In genomic region chr20:20079102-20079784, GRCh38 we compare ENCODE assay signal across 24 cellular contexts. TPM values are rescaled to one million over a fixed set of nuclear protein-coding genes. Genes with fewer than 3 reads are reported as not detected.
DNase-seq lines count a peak whose midpoint lies in the region; ATAC-seq and TF ChIP-seq lines count a peak whose summit lies in the region.
"Had no signal": no experiment of that assay in that cellular context is flagged by ENCODE, and none has a peak within 500 bp of the region (broad histone marks: within the 10 kb centered on the region; RNA-seq: fewer than 3 reads in every experiment).

No MANE protein-coding gene starts in this region.

- H3K4me1 ChIP-seq in RWPE2 (ENCODE audit: insufficient read depth, poor library complexity, severe bottlenecking): no peaks in the 10 kb centered on the region
- H3K4me1 ChIP-seq in lower lobe of right lung: no peaks in the 10 kb centered on the region
- H3K4me1 ChIP-seq: pancreas had no signal

- H3K9me3 Mint-ChIP-seq in immature natural killer cell: no peaks in the 10 kb centered on the region
- H3K9me3 Mint-ChIP-seq: activated CD4-positive, alpha-beta memory T cell treated with anti-CD3 and anti-CD28 coated beads, Interleukin-2, amount 10 ng/mL, durations not matched to agents 7 days and 5 days; activated naive CD8-positive, alpha-beta T cell treated with anti-CD3 and anti-CD28 coated beads, Interleukin-2, amount 10 ng/mL, durations not matched to agents 7 days and 5 days; stimulated activated effector memory CD8-positive, alpha-beta T cell treated with anti-CD3 and anti-CD28 coated beads, Interleukin-12 subunit alpha, Interleukin-12 subunit beta, amount 100 ng/mL, for 72 hours had no signal

- ATAC-seq in RWPE2 (ENCODE audit: low read depth) (peak; percentile 40; the same call in 2 of the 3 replicates), lower lobe of right lung (no peak)
- ATAC-seq: GM12878; left ventricle myocardium superior; stimulated activated effector memory CD8-positive, alpha-beta T cell treated with anti-CD3 and anti-CD28 coated beads, Interleukin-12 subunit alpha, Interleukin-12 subunit beta, amount 100 ng/mL, for 72 hours had no signal

- intact Hi-C loops in lower lobe of right lung (cut with DNase I): no loop called here

- DNase-seq in HuH-7 (ENCODE audit: low spot score): peak; percentile 26
- DNase-seq in NCI-H2107 treated with DMSO at 0.1 percent for 48 hours (lab: John Stamatoyannopoulos, UW; ENCODE audit: unreplicated experiment): peak; percentile 44
- no peak for DNase-seq in RWPE2 (ENCODE audit: low spot score)
- peak; percentile 21 for DNase-seq in renal cortical epithelial cell (ENCODE audit: low read depth)
- no peak for DNase-seq in lower lobe of right lung
- DNase-seq in immature natural killer cell: no peak
- no peak for DNase-seq in dedifferentiated amniotic fluid mesenchymal stem cell (ENCODE audit: extremely low spot score)
- DNase-seq in H7: no peak
- DNase-seq: activated CD4-positive, alpha-beta memory T cell treated with anti-CD3 and anti-CD28 coated beads, Interleukin-2, amount 10 ng/mL, durations not matched to agents 7 days and 5 days; activated naive CD8-positive, alpha-beta T cell treated with anti-CD3 and anti-CD28 coated beads, Interleukin-2, amount 10 ng/mL, durations not matched to agents 7 days and 5 days; activated T-cell treated with anti-CD3 and anti-CD28 coated beads, Interleukin-2, amount 50 U/mL, for 48 hours; HCEC 1CT; left ventricle myocardium superior; NCI-H1930; OCI-M1; pancreas; trophoblast cell had no signal

- H3K4me1 Mint-ChIP-seq in immature natural killer cell: peaks cover 5 to 6% of the 10 kb centered on the region in 2 donors
- H3K4me1 Mint-ChIP-seq: activated naive CD8-positive, alpha-beta T cell treated with anti-CD3 and anti-CD28 coated beads, Interleukin-2, amount 10 ng/mL, durations not matched to agents 7 days and 5 days; stimulated activated effector memory CD8-positive, alpha-beta T cell treated with anti-CD3 and anti-CD28 coated beads, Interleukin-12 subunit alpha, Interleukin-12 subunit beta, amount 100 ng/mL, for 72 hours had no signal

- TF ChIP-seq CTCF in RWPE2 (IDR thresholded peaks at IDR 0.05; ENCODE audit: poor library complexity, severe bottlenecking) (no peak), lower lobe of right lung (IDR thresholded peaks at IDR 0.05) (no peak)

- H3K27ac ChIP-seq in RWPE2 (ENCODE audit: poor library complexity, severe bottlenecking): no peak overlapping the region
- no peak overlapping the region for H3K27ac ChIP-seq in lower lobe of right lung
- H3K27ac ChIP-seq: BLaER1 treated with 17β-estradiol and CSF1 and Interleukin-3, amounts not matched to agents 10 nM and 100 nM; hepatocyte; pancreas; SK-N-MC; skin epidermis had no signal

- no peaks in the 10 kb centered on the region for H3K36me3 Mint-ChIP-seq in immature natural killer cell
- H3K36me3 Mint-ChIP-seq: activated naive CD8-positive, alpha-beta T cell treated with anti-CD3 and anti-CD28 coated beads, Interleukin-2, amount 10 ng/mL, durations not matched to agents 7 days and 5 days; stimulated activated effector memory CD8-positive, alpha-beta T cell treated with anti-CD3 and anti-CD28 coated beads, Interleukin-12 subunit alpha, Interleukin-12 subunit beta, amount 100 ng/mL, for 72 hours had no signal

- no peaks in the 10 kb centered on the region for H3K36me3 ChIP-seq in RWPE2 (ENCODE audit: low read depth)
- H3K36me3 ChIP-seq in lower lobe of right lung: no peaks in the 10 kb centered on the region
- H3K36me3 ChIP-seq in H7 (replicated peaks; ENCODE audit: control insufficient read depth, insufficient read depth, low read length): no peaks in the 10 kb centered on the region
- H3K36me3 ChIP-seq: BLaER1 treated with 17β-estradiol and CSF1 and Interleukin-3, amounts not matched to agents 10 nM and 100 nM; pancreas had no signal

- peaks cover 0 to 5% (median 2%) of the 10 kb centered on the region in 3 donors for H3K27me3 Mint-ChIP-seq in immature natural killer cell (ENCODE audit: low read depth in 3 of 3)

- no peak overlapping the region for H3K4me3 Mint-ChIP-seq in immature natural killer cell
- H3K4me3 Mint-ChIP-seq: activated CD4-positive, alpha-beta memory T cell treated with anti-CD3 and anti-CD28 coated beads, Interleukin-2, amount 10 ng/mL, durations not matched to agents 7 days and 5 days; activated naive CD8-positive, alpha-beta T cell treated with anti-CD3 and anti-CD28 coated beads, Interleukin-2, amount 10 ng/mL, durations not matched to agents 7 days and 5 days; stimulated activated effector memory CD8-positive, alpha-beta T cell treated with anti-CD3 and anti-CD28 coated beads, Interleukin-12 subunit alpha, Interleukin-12 subunit beta, amount 100 ng/mL, for 72 hours had no signal

- H3K9me3 ChIP-seq in RWPE2 (ENCODE audit: severe bottlenecking) (no peaks in the 10 kb centered on the region), lower lobe of right lung (no peaks in the 10 kb centered on the region)
- H3K9me3 ChIP-seq: BLaER1 treated with 17β-estradiol and CSF1 and Interleukin-3, amounts not matched to agents 10 nM and 100 nM; pancreas had no signal

- H3K4me3 ChIP-seq in RWPE2 (ENCODE audit: severe bottlenecking) (no peak overlapping the region), lower lobe of right lung (no peak overlapping the region), H7 (ENCODE audit: insufficient read depth, low read depth, low read length) (no peak overlapping the region)
- H3K4me3 ChIP-seq: BLaER1 treated with 17β-estradiol and CSF1 and Interleukin-3, amounts not matched to agents 10 nM and 100 nM; GM12878; hepatocyte; pancreas; SK-N-MC; skin epidermis had no signal

- no peak overlapping the region for H3K27ac Mint-ChIP-seq in immature natural killer cell
- H3K27ac Mint-ChIP-seq: activated CD4-positive, alpha-beta memory T cell treated with anti-CD3 and anti-CD28 coated beads, Interleukin-2, amount 10 ng/mL, durations not matched to agents 7 days and 5 days; activated naive CD8-positive, alpha-beta T cell treated with anti-CD3 and anti-CD28 coated beads, Interleukin-2, amount 10 ng/mL, durations not matched to agents 7 days and 5 days; stimulated activated effector memory CD8-positive, alpha-beta T cell treated with anti-CD3 and anti-CD28 coated beads, Interleukin-12 subunit alpha, Interleukin-12 subunit beta, amount 100 ng/mL, for 72 hours had no signal

- H3K27me3 ChIP-seq in RWPE2 (ENCODE audit: insufficient read depth, poor library complexity, severe bottlenecking) (no peaks in the 10 kb centered on the region), lower lobe of right lung (ENCODE audit: low read depth) (peaks cover 17% of the 10 kb centered on the region), H7 (ENCODE audit: control insufficient read depth, insufficient read depth, low read length) (peaks cover 2% of the 10 kb centered on the region; the same call in 1 of the 2 replicates)
- H3K27me3 ChIP-seq: BLaER1 treated with 17β-estradiol and CSF1 and Interleukin-3, amounts not matched to agents 10 nM and 100 nM; pancreas had no signal

RNA-seq across cellular contexts. Expression of gene CFAP61, which starts 26.9 kb away (rescaled TPM):
- 2.0 TPM in 1 of 2 replicates, not detected in the other for total RNA-seq in renal cortical epithelial cell
- total RNA-seq in lower lobe of right lung: 8.6 TPM
- polyA plus RNA-seq in immature natural killer cell: 1 to 10 TPM in 2 of 3 donors, not detected in 1; 1.3 to 3.2 TPM
- 0.15 and 0.35 TPM in 2 replicates for total RNA-seq in H7 (2014; rRNA removed; shearing (Covaris generic))
- total RNA-seq: activated CD4-positive, alpha-beta memory T cell treated with anti-CD3 and anti-CD28 coated beads, Interleukin-2, amount 10 ng/mL, durations not matched to agents 7 days and 5 days; activated naive CD8-positive, alpha-beta T cell treated with anti-CD3 and anti-CD28 coated beads, Interleukin-2, amount 10 ng/mL, durations not matched to agents 7 days and 5 days; fibroblast of lung had no signal
- polyA plus RNA-seq: fibroblast of lung, hepatocyte had no signal

RNA-seq across cellular contexts. Expression of gene CRNKL1, which starts 27.0 kb away (rescaled TPM):
- 21.9 and 34.5 TPM in 2 replicates for total RNA-seq in renal cortical epithelial cell
- 20.4 TPM for total RNA-seq in lower lobe of right lung
- polyA plus RNA-seq in immature natural killer cell: 10 to 100 TPM; 11.2 to 19.0 (median 11.3) TPM
- 17.1 and 23.0 TPM in 2 replicates for total RNA-seq in H7 (2014; rRNA removed; shearing (Covaris generic))

Comparison
In these comparisons a context has a peak if more than half of its experiments do, and no peak if none do; other contexts are left out.
1. DNase-seq: peak in HuH-7 (single experiment), NCI-H2107 treated with DMSO at 0.1 percent for 48 hours (single experiment) and renal cortical epithelial cell (single experiment); none in RWPE2 (single experiment), lower lobe of right lung (single experiment), immature natural killer cell (0 of 3), dedifferentiated amniotic fluid mesenchymal stem cell (single experiment) and H7 (single experiment).